Comparison of ENCODE assay signal across 16 cellular contexts in the genomic region with DNA sequence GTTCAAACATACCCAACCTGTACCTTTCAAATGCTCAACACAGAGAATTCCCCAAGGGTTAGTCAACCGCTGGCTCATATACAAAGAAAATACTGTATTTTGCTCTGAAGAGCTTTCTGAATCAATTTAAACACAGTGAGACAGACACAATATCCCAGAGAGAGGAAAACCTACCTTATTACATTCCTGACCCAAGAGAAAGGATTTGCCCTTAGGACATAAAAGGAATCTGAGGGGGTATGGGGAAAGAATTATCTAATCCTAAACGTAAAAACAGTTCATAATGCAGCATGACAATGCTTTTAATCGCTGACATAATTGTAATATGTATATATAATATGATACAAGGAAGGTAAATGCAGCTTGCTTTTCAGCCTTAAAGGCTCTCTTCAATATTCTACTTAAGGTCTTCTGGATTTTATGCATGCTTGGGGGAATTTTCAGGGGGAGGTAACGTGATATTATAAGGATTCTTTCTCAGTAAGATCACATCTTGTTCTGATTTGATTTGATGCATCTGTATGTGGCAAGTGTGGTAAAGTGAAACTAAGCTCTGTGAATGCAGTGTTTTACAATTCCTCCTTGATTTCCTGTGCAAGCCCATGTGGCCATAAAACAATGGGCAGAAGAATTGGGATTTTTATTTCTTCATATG.
DNase-seq lines count a peak whose midpoint lies in the region; ATAC-seq, FAIRE-seq and TF ChIP-seq lines count a peak whose summit lies in the region.
"Had no signal": no experiment of that assay in that cellular context is flagged by ENCODE, and none has a peak within 500 bp of the region (broad histone marks: within the 10 kb centered on the region; RNA-seq: fewer than 3 reads in every experiment).

No MANE protein-coding gene starts in this region.

- no peak overlapping the region for H3K9ac ChIP-seq in keratinocyte (ENCODE audit: control insufficient read depth, extremely low read depth, insufficient read depth, low read length)

- no peaks in the 10 kb centered on the region for H3K79me2 ChIP-seq in keratinocyte (ENCODE audit: control insufficient read depth, insufficient read depth, low read length)

- peaks cover 33% of the 10 kb centered on the region for H3K36me3 Mint-ChIP-seq in MCF 10A (ENCODE audit: insufficient read depth, unreplicated experiment)
- no peaks in the 10 kb centered on the region for H3K36me3 Mint-ChIP-seq in natural killer cell treated with Interleukin-12 subunit alpha and Interleukin-12 subunit beta and Interleukin-15 and Interleukin-18, amount 100 ng/mL, for 72 hours
- H3K36me3 Mint-ChIP-seq: activated naive CD4-positive, alpha-beta T cell treated with anti-CD3 and anti-CD28 coated beads, Interleukin-2, amount 50 U/mL, for 24 hours had no signal

- peak; percentile 74 for DNase-seq in MCF 10A (ENCODE audit: unreplicated experiment)
- DNase-seq in breast epithelium (ENCODE audit: low spot score in 2 of 2): no peak
- peak; percentile 81 for DNase-seq in astrocyte of the spinal cord (ENCODE audit: low read depth, low spot score)
- DNase-seq in keratinocyte (ENCODE audit: low read depth, low spot score): no peak
- no peak for DNase-seq in vagina (ENCODE audit: extremely low spot score in 2 of 2)
- DNase-seq in natural killer cell treated with Interleukin-12 subunit alpha and Interleukin-12 subunit beta and Interleukin-15 and Interleukin-18, amount 100 ng/mL, for 72 hours (ENCODE audit: low spot score): no peak
- DNase-seq in OCI-M1 (lab: John Stamatoyannopoulos, UW): no peak
- DNase-seq in iPS-NIHi11 (ENCODE audit: low spot score): no peak
- DNase-seq: activated CD4-positive, alpha-beta T cell treated with anti-CD3 and anti-CD28 coated beads, Interleukin-2, amount 50 U/mL, for 48 hours; H7; left cardiac atrium; NCI-H524 treated with DMSO at 0.1 percent for 48 hours; upper lobe of right lung had no signal

- peak overlapping the region; percentile 62 for H2AFZ ChIP-seq in keratinocyte (ENCODE audit: control insufficient read depth, low read length)

- no peak for TF ChIP-seq POLR2A in breast epithelium (IDR thresholded peaks at IDR 0.05)
- no peak for TF ChIP-seq POLR2A in vagina (IDR thresholded peaks at IDR 0.05)

- no peaks in the 10 kb centered on the region for H3K9me3 Mint-ChIP-seq in MCF 10A (ENCODE audit: unreplicated experiment)
- no peaks in the 10 kb centered on the region for H3K9me3 Mint-ChIP-seq in natural killer cell treated with Interleukin-12 subunit alpha and Interleukin-12 subunit beta and Interleukin-15 and Interleukin-18, amount 100 ng/mL, for 72 hours
- H3K9me3 Mint-ChIP-seq: activated naive CD4-positive, alpha-beta T cell treated with anti-CD3 and anti-CD28 coated beads, Interleukin-2, amount 50 U/mL, for 24 hours; T-helper 1 cell treated with Interleukin-12 subunit alpha and Interleukin-12 subunit beta and Interleukin-4 antibody, amounts not matched to agents 30 μg/mL and 1 μg/mL, for 36 hours had no signal

- H4K20me1 ChIP-seq in keratinocyte (ENCODE audit: control insufficient read depth, extremely low read depth, insufficient read depth, low read length): no peaks in the 10 kb centered on the region

- no peaks in the 10 kb centered on the region for H3K9me1 ChIP-seq in keratinocyte (ENCODE audit: control insufficient read depth, extremely low read depth, insufficient read depth, low read length)

- no peaks in the 10 kb centered on the region for H3K27me3 ChIP-seq in breast epithelium
- no peaks in the 10 kb centered on the region for H3K27me3 ChIP-seq in keratinocyte (ENCODE audit: control insufficient read depth, extremely low read depth, insufficient read depth, low read length)
- H3K27me3 ChIP-seq in vagina: no peaks in the 10 kb centered on the region
- H3K27me3 ChIP-seq: upper lobe of right lung had no signal

- no peak for ATAC-seq in natural killer cell treated with Interleukin-12 subunit alpha and Interleukin-12 subunit beta and Interleukin-15 and Interleukin-18, amount 100 ng/mL, for 72 hours
- ATAC-seq: upper lobe of right lung had no signal

- no peaks in the 10 kb centered on the region for H3K9me3 ChIP-seq in breast epithelium
- H3K9me3 ChIP-seq in keratinocyte (ENCODE audit: control insufficient read depth, low read depth, low read length): no peaks in the 10 kb centered on the region
- no peaks in the 10 kb centered on the region for H3K9me3 ChIP-seq in vagina
- H3K9me3 ChIP-seq: upper lobe of right lung had no signal

- in situ Hi-C loops in astrocyte of the spinal cord (cut with HindIII; ENCODE audit: low sequenced_read_pairs): no loop called here

- intact Hi-C loops in MCF 10A (cut with micrococcal nuclease) (no loop called here), breast epithelium (cut with DNase I; ENCODE audit: low total_unique reads) (no loop called here), vagina (cut with DNase I) (no loop called here)

- H3K4me3 Mint-ChIP-seq in MCF 10A (ENCODE audit: unreplicated experiment): peak overlapping the region; percentile 60
- no peak overlapping the region for H3K4me3 Mint-ChIP-seq in natural killer cell treated with Interleukin-12 subunit alpha and Interleukin-12 subunit beta and Interleukin-15 and Interleukin-18, amount 100 ng/mL, for 72 hours
- H3K4me3 Mint-ChIP-seq: activated naive CD4-positive, alpha-beta T cell treated with anti-CD3 and anti-CD28 coated beads, Interleukin-2, amount 50 U/mL, for 24 hours; T-helper 1 cell treated with Interleukin-12 subunit alpha and Interleukin-12 subunit beta and Interleukin-4 antibody, amounts not matched to agents 30 μg/mL and 1 μg/mL, for 36 hours had no signal

- dilution Hi-C loops in keratinocyte (cut with MboI; ENCODE audit: extremely low pct_ligation_motif_present, low sequenced_read_pairs): no loop called here

- no peak for TF ChIP-seq CTCF in MCF 10A (IDR thresholded peaks at IDR 0.05; ENCODE audit: unreplicated experiment)
- TF ChIP-seq CTCF in breast epithelium (IDR thresholded peaks at IDR 0.05): no peak
- TF ChIP-seq CTCF in astrocyte of the spinal cord (IDR thresholded peaks at IDR 0.05; ENCODE audit: low read depth, low read length): no peak
- TF ChIP-seq CTCF in keratinocyte (optimal IDR thresholded peaks at IDR 0.05 in 1 of 3, IDR thresholded peaks at IDR 0.05 in 1 of 3, conservative IDR thresholded peaks at IDR 0.05 in 1 of 3; ENCODE audit: extremely low read depth in 1 of 3, insufficient read depth in 2 of 3, low read length in 3 of 3): no peak
- TF ChIP-seq CTCF in vagina (IDR thresholded peaks at IDR 0.05): no peak

- peak; percentile 56 for FAIRE-seq in keratinocyte (lab: Jason Lieb, UNC)

- POLR2A ChIA-PET in MCF 10A (lab: Yijun Ruan, JAX): interaction anchor here (0.6 to 2.8 kb wide), 13 partner anchors 12 to 242 kb away, joined by 3 to 11 read pairs (median 4); no protein-coding TSS in a partner anchor

- CTCF ChIA-PET in MCF 10A (lab: Yijun Ruan, JAX): interaction anchor here (0.6 to 4.4 kb wide), 8 partner anchors 13 to 526 kb away, joined by 3 to 15 read pairs (median 4); no protein-coding TSS in a partner anchor

- H3K4me2 ChIP-seq in keratinocyte (ENCODE audit: control insufficient read depth, extremely low read depth, insufficient read depth, low read depth, low read length): peak overlapping the region; percentile 68

- H3K4me1 ChIP-seq in breast epithelium (peaks cover 0 to 5% of the 10 kb centered on the region in 2 donors), keratinocyte (ENCODE audit: control insufficient read depth, extremely low read depth, insufficient read depth, low read length) (peaks cover 38% of the 10 kb centered on the region), vagina (peaks cover 61% of the 10 kb centered on the region)

- H3K4me3 ChIP-seq in breast epithelium (no peak overlapping the region), astrocyte of the spinal cord (ENCODE audit: low read depth, low read length) (no peak overlapping the region), keratinocyte (ENCODE audit: control insufficient read depth in 2 of 3, extremely low read depth in 1 of 3, insufficient read depth in 2 of 3, low read depth in 1 of 3, low read length in 3 of 3) (peak overlapping the region in 2 of 3 experiments; percentile 40 to 51), vagina (no peak overlapping the region)
- H3K4me3 ChIP-seq: upper lobe of right lung had no signal

- peak overlapping the region; percentile 74 for H3K27ac Mint-ChIP-seq in MCF 10A (ENCODE audit: low read depth, unreplicated experiment)
- no peak overlapping the region for H3K27ac Mint-ChIP-seq in natural killer cell treated with Interleukin-12 subunit alpha and Interleukin-12 subunit beta and Interleukin-15 and Interleukin-18, amount 100 ng/mL, for 72 hours
- H3K27ac Mint-ChIP-seq: activated naive CD4-positive, alpha-beta T cell treated with anti-CD3 and anti-CD28 coated beads, Interleukin-2, amount 50 U/mL, for 24 hours; T-helper 1 cell treated with Interleukin-12 subunit alpha and Interleukin-12 subunit beta and Interleukin-4 antibody, amounts not matched to agents 30 μg/mL and 1 μg/mL, for 36 hours had no signal

- BruUV-seq in MCF 10A (replicated peaks; lab: Mats Ljungman, UMichigan): no TSS peak

- H3K27ac ChIP-seq in breast epithelium: peak overlapping the region in 1 of 2 donors; percentile 10
- peak overlapping the region; percentile 44 for H3K27ac ChIP-seq in keratinocyte (ENCODE audit: control insufficient read depth, insufficient read depth, low read length)
- H3K27ac ChIP-seq in vagina: peak overlapping the region; percentile 53
- H3K27ac ChIP-seq: 22Rv1, upper lobe of right lung had no signal

- H3K4me1 Mint-ChIP-seq in MCF 10A (ENCODE audit: insufficient read depth, unreplicated experiment): peaks cover 48% of the 10 kb centered on the region
- no peaks in the 10 kb centered on the region for H3K4me1 Mint-ChIP-seq in natural killer cell treated with Interleukin-12 subunit alpha and Interleukin-12 subunit beta and Interleukin-15 and Interleukin-18, amount 100 ng/mL, for 72 hours (ENCODE audit: low read depth in 2 of 2)
- H3K4me1 Mint-ChIP-seq: activated naive CD4-positive, alpha-beta T cell treated with anti-CD3 and anti-CD28 coated beads, Interleukin-2, amount 50 U/mL, for 24 hours had no signal

- H3K27me3 Mint-ChIP-seq in MCF 10A (ENCODE audit: insufficient read depth, unreplicated experiment): no peaks in the 10 kb centered on the region
- peaks cover 9 to 10% of the 10 kb centered on the region in 2 donors for H3K27me3 Mint-ChIP-seq in natural killer cell treated with Interleukin-12 subunit alpha and Interleukin-12 subunit beta and Interleukin-15 and Interleukin-18, amount 100 ng/mL, for 72 hours

- H3K36me3 ChIP-seq in breast epithelium (no peaks in the 10 kb centered on the region), keratinocyte (ENCODE audit: control insufficient read depth in 2 of 2, extremely low read depth in 1 of 2, insufficient read depth in 2 of 2, low read length in 2 of 2) (no peaks in the 10 kb centered on the region), vagina (no peaks in the 10 kb centered on the region)
- H3K36me3 ChIP-seq: upper lobe of right lung had no signal

Comparison
In these comparisons a context has a peak if more than half of its experiments do, and no peak if none do; other contexts are left out.
1. DNase-seq: peak in MCF 10A (single experiment) and astrocyte of the spinal cord (single experiment); none in breast epithelium (0 of 2), keratinocyte (single experiment), vagina (0 of 2), natural killer cell treated with Interleukin-12 subunit alpha and Interleukin-12 subunit beta and Interleukin-15 and Interleukin-18, amount 100 ng/mL, for 72 hours (single experiment), OCI-M1 (single experiment) and iPS-NIHi11 (single experiment).
2. H3K4me3 ChIP-seq: peak in keratinocyte (2 of 3); none in breast epithelium (0 of 3), astrocyte of the spinal cord (single experiment) and vagina (0 of 2).